Comparison of ENCODE assay signal across 14 cellular contexts in genomic region chr12:110109837-110110535, GRCh38. TPM values are rescaled to one million over a fixed set of nuclear protein-coding genes. Genes with fewer than 3 reads are reported as not detected.
A peak's percentile ranks its signal among the peaks of the same experiment; 100 is the strongest.
DNase-seq lines count a peak whose midpoint lies in the region; ATAC-seq and TF ChIP-seq lines count a peak whose summit lies in the region.
"Had no signal": no experiment of that assay in that cellular context is flagged by ENCODE, and none has a peak within 500 bp of the region (broad histone marks: within the 10 kb centered on the region; RNA-seq: fewer than 3 reads in every experiment).

No MANE protein-coding gene starts in this region.

- no peak for TF ChIP-seq POLR2A in esophagus squamous epithelium (IDR thresholded peaks at IDR 0.05)
- TF ChIP-seq POLR2A in upper lobe of left lung (IDR thresholded peaks at IDR 0.05), result no peak

- peaks cover 12% of the 10 kb centered on the region for H3F3A ChIP-seq in SK-N-SH (replicated peaks; ENCODE audit: insufficient read depth)

- H3K79me2 ChIP-seq in SK-N-SH (ENCODE audit: insufficient read depth) (no peaks in the 10 kb centered on the region), osteoblast (ENCODE audit: insufficient read depth, low read length) (no peaks in the 10 kb centered on the region)

- no peak overlapping the region for H2AFZ ChIP-seq in SK-N-SH (ENCODE audit: low read depth)
- H2AFZ ChIP-seq in osteoblast (ENCODE audit: low read length), result peak overlapping the region; percentile 61

- H3K36me3 ChIP-seq in SK-N-SH (replicated peaks in 1 of 2; ENCODE audit: control insufficient read depth in 1 of 2, insufficient read depth in 2 of 2, low read length in 1 of 2) (no peaks in the 10 kb centered on the region), esophagus squamous epithelium (no peaks in the 10 kb centered on the region), osteoblast (ENCODE audit: insufficient read depth, low read length) (no peaks in the 10 kb centered on the region), upper lobe of left lung (no peaks in the 10 kb centered on the region)

- TF ChIP-seq RAD21 in SK-N-SH (IDR thresholded peaks at IDR 0.05; ENCODE audit: low read length), result no peak

- peak overlapping the region; percentile 34; the same call in 1 of the 2 replicates for H3K4me2 ChIP-seq in SK-N-SH
- peak overlapping the region; percentile 76 for H3K4me2 ChIP-seq in osteoblast (ENCODE audit: insufficient read depth, low read length)

- H4K20me1 ChIP-seq in SK-N-SH (ENCODE audit: insufficient read depth) (no peaks in the 10 kb centered on the region), osteoblast (ENCODE audit: insufficient read depth, low read length) (no peaks in the 10 kb centered on the region)

- WGBS in SK-N-SH (ENCODE audit: low lambda C conversion rate), result 89% methylated on average over 2 of the region's 2 CpGs
- WGBS in esophagus squamous epithelium, 2 donors, result 40 to 86% methylated on average over 2 of the region's 2 CpGs
- 64 to 78% methylated on average over 2 of the region's 2 CpGs for WGBS in upper lobe of left lung, 2 donors

- TF ChIP-seq EP300 in SK-N-SH (IDR thresholded peaks at IDR 0.05; ENCODE audit: borderline replicate concordance in 1 of 2, low read depth in 1 of 2, low read length in 1 of 2) (no peak), upper lobe of left lung (IDR thresholded peaks at IDR 0.05) (no peak)

- peak overlapping the region; percentile 65 to 84; a peak in 3 of 4 replicates for H3K27ac ChIP-seq in SK-N-SH (ENCODE audit: low read depth in 2 of 2, low read length in 1 of 2)
- peak overlapping the region; percentile 73 to 93 (median 90) for H3K27ac ChIP-seq in esophagus squamous epithelium
- H3K27ac ChIP-seq in osteoblast (ENCODE audit: low read depth, low read length), result peak overlapping the region; percentile 97
- peak overlapping the region; percentile 72 to 92 (median 82) for H3K27ac ChIP-seq in upper lobe of left lung
- H3K27ac ChIP-seq: foreskin keratinocyte had no signal

- H3K9ac ChIP-seq in SK-N-SH, result no peak overlapping the region

- DNase-seq in SK-N-SH (no peak), esophagus squamous epithelium (lab: John Stamatoyannopoulos, UW) (no peak), osteoblast (ENCODE audit: insufficient read length, low spot score, missing footprints) (no peak), upper lobe of left lung (no peak), NCI-H774 (lab: John Stamatoyannopoulos, UW) (no peak), NCI-H748 treated with DMSO at 0.1 percent for 48 hours (lab: John Stamatoyannopoulos, UW) (no peak)
- no peak for DNase-seq in activated T-cell treated with anti-CD3 and anti-CD28 coated beads, Interleukin-2, amount 50 U/mL, for 1 hour
- DNase-seq: activated naive CD4-positive, alpha-beta T cell treated with anti-CD3 and anti-CD28 coated beads for 36 hours; cerebellar nuclear complex; NCI-H446; posterior cingulate gyrus; RPMI8226 had no signal

- intact Hi-C loops in esophagus squamous epithelium (cut with DNase I), result loop anchor here (10.0 kb wide), 1 partner anchor 115 kb away; no protein-coding TSS in a partner anchor

- H3K27me3 ChIP-seq in SK-N-SH (ENCODE audit: insufficient read depth) (no peaks in the 10 kb centered on the region), esophagus squamous epithelium (no peaks in the 10 kb centered on the region), osteoblast (ENCODE audit: insufficient read depth, low read length) (no peaks in the 10 kb centered on the region), upper lobe of left lung (no peaks in the 10 kb centered on the region)
- H3K27me3 ChIP-seq: foreskin keratinocyte had no signal

- no peaks in the 10 kb centered on the region for H3K9me3 ChIP-seq in SK-N-SH
- no peaks in the 10 kb centered on the region for H3K9me3 ChIP-seq in esophagus squamous epithelium
- H3K9me3 ChIP-seq in osteoblast (ENCODE audit: low read depth, low read length), result no peaks in the 10 kb centered on the region
- no peaks in the 10 kb centered on the region for H3K9me3 ChIP-seq in upper lobe of left lung

- H3K4me3 ChIP-seq in SK-N-SH (ENCODE audit: low read depth in 2 of 2, low read length in 1 of 2) (no peak overlapping the region), esophagus squamous epithelium (peak overlapping the region in 1 of 4 donors; percentile 30), osteoblast (ENCODE audit: insufficient read depth, low read length) (no peak overlapping the region), upper lobe of left lung (peak overlapping the region in 1 of 4 donors; percentile 10)

- CTCF ChIA-PET in SK-N-SH (lab: Yijun Ruan, JAX), result no interaction called here

- TF ChIP-seq CTCF in SK-N-SH (IDR thresholded peaks at IDR 0.05), result no peak
- no peak for TF ChIP-seq CTCF in esophagus squamous epithelium (IDR thresholded peaks at IDR 0.05)
- no peak for TF ChIP-seq CTCF in osteoblast (IDR thresholded peaks at IDR 0.05; ENCODE audit: extremely low read depth, low read depth, low read length)
- no peak for TF ChIP-seq CTCF in upper lobe of left lung (IDR thresholded peaks at IDR 0.05)

- POLR2A ChIA-PET in SK-N-SH (lab: Yijun Ruan, JAX), result no interaction called here

- ATAC-seq in SK-N-SH treated with all-trans-retinoic acid at 6 μM for 48 hours (no peak), upper lobe of left lung (ENCODE audit: low FRiP score in 2 of 2) (no peak)
- ATAC-seq: foreskin keratinocyte had no signal

- H3K4me1 ChIP-seq in SK-N-SH (ENCODE audit: control insufficient read depth in 1 of 2, insufficient read depth in 2 of 2, low read depth in 1 of 2, low read length in 1 of 2) (peaks cover 18 to 20% of the 10 kb centered on the region in 2 experiments), esophagus squamous epithelium (peaks cover 8 to 36% (median 26%) of the 10 kb centered on the region in 3 donors), osteoblast (ENCODE audit: insufficient read depth, low read length) (peaks cover 31% of the 10 kb centered on the region), upper lobe of left lung (peaks cover 0 to 24% (median 22%) of the 10 kb centered on the region in 4 donors)

- no peaks in the 10 kb centered on the region for H3K9me2 ChIP-seq in SK-N-SH

TF ChIP-seq in SK-N-SH, 30 proteins besides CTCF, POLR2A, EP300 and RAD21:
- TF ChIP-seq POLR2AphosphoS5 (IDR thresholded peaks at IDR 0.05; ENCODE audit: low read depth, low read length) (no peak), GATA2 (CRISPR knock-in tag; IDR thresholded peaks at IDR 0.05) (no peak), USF1 (IDR thresholded peaks at IDR 0.05; ENCODE audit: borderline replicate concordance, low read depth) (no peak), MXI1 (IDR thresholded peaks at IDR 0.05; ENCODE audit: low read depth, low read length) (no peak)

TF ChIP-seq in SK-N-SH treated with all-trans-retinoic acid at 6 μM for 48 hours, 23 proteins besides CTCF, POLR2A, EP300 and RAD21:
- TF ChIP-seq ARNTL (CRISPR knock-in tag; IDR thresholded peaks at IDR 0.05; ENCODE audit: borderline replicate concordance, low read depth) (no peak), CREB5 (CRISPR knock-in tag; IDR thresholded peaks at IDR 0.05; ENCODE audit: low read depth) (no peak), TCF4 (CRISPR knock-in tag; IDR thresholded peaks at IDR 0.05; ENCODE audit: borderline replicate concordance) (no peak), ZC3H10 (CRISPR knock-in tag; IDR thresholded peaks at IDR 0.05) (no peak), CSDC2 (CRISPR knock-in tag; IDR thresholded peaks at IDR 0.05) (no peak), TOX (CRISPR knock-in tag; IDR thresholded peaks at IDR 0.05; ENCODE audit: borderline replicate concordance) (no peak), ZNF70 (CRISPR knock-in tag; IDR thresholded peaks at IDR 0.05) (no peak), ZFP30 (CRISPR knock-in tag; IDR thresholded peaks at IDR 0.05) (no peak), ZNF565 (CRISPR knock-in tag; conservative IDR thresholded peaks at IDR 0.05; ENCODE audit: low read depth) (no peak), GLIS3 (CRISPR knock-in tag; IDR thresholded peaks at IDR 0.05) (no peak), ISL1 (CRISPR knock-in tag; IDR thresholded peaks at IDR 0.05) (no peak)
TF ChIP-seq in SK-N-SH treated with all-trans-retinoic acid at 6 μM for 48 hours: peak in this region for 0.

RNA-seq across cellular contexts. Expression of gene IFT81, which starts 14.2 kb away (rescaled TPM):
- polyA plus RNA-seq in SK-N-SH (2012; rRNA removed), result 7.9 and 10.8 TPM in 2 replicates
- polyA plus RNA-seq in SK-N-SH (2012; cell fraction: cytosol; rRNA removed), result 11.1 and 17.1 TPM in 2 replicates
- polyA plus RNA-seq in SK-N-SH (2012; cell fraction: nucleus; rRNA removed), result 9.5 and 18.2 TPM in 2 replicates
- total RNA-seq in esophagus squamous epithelium (10 to 100 TPM in 1 of 4 donors, 1 to 10 TPM in 3; 3.6 to 12.6 (median 7.2) TPM), osteoblast (18.5 and 20.6 TPM in 2 replicates), upper lobe of left lung (10 to 100 TPM in 3 of 6 donors, 1 to 10 TPM in 3; 7.7 to 39.1 (median 10.8) TPM)
